In genomic region chr9:135359764-135360163, GRCh38 we compare ENCODE assay signal across 20 cellular contexts.
"Had no signal": no experiment of that assay in that cellular context is flagged by ENCODE, and none has a peak within 500 bp of the region (broad histone marks: within the 10 kb centered on the region; RNA-seq: fewer than 3 reads in every experiment).

No MANE protein-coding gene starts in this region.

- H3K36me3 Mint-ChIP-seq: activated naive CD4-positive, alpha-beta T cell treated with anti-CD3 and anti-CD28 coated beads, Interleukin-2, amount 50 U/mL, for 24 hours; brain; WTC11 had no signal

- H3K36me3 ChIP-seq: Peyer's patch had no signal

- ATAC-seq: WTC11 had no signal

- DNase-seq: activated gamma-delta T cell treated with Interleukin-2 at 50 U/mL for 16 hours; activated T-cell treated with anti-CD3 and anti-CD28 coated beads, Interleukin-2, amount 50 U/mL, for 24 hours; amygdala; cortex of kidney; KG1; MV-4-11; NCI-H1105; NCI-H1436; NCI-H1694 treated with DMSO at 0.1 percent for 48 hours; NCI-H2029 treated with DMSO at 0.1 percent for 48 hours; NCI-H345; NCI-H510A; NCI-H69; Peyer's patch; SHP77 treated with DMSO at 0.1 percent for 48 hours had no signal

- H3K4me3 ChIP-seq: Peyer's patch had no signal

- H3K9me3 ChIP-seq: Peyer's patch had no signal

- H3K27ac ChIP-seq: Peyer's patch had no signal

- H3K27me3 ChIP-seq: Peyer's patch had no signal

- H3K4me1 ChIP-seq: Peyer's patch had no signal

- H3K27me3 Mint-ChIP-seq: activated naive CD4-positive, alpha-beta T cell treated with anti-CD3 and anti-CD28 coated beads, Interleukin-2, amount 50 U/mL, for 24 hours; activated T-cell treated with anti-CD3 and anti-CD28 coated beads, Interleukin-2, amount 50 U/mL, for 24 hours; central memory CD8-positive, alpha-beta T cell had no signal

- H3K4me1 Mint-ChIP-seq: activated naive CD4-positive, alpha-beta T cell treated with anti-CD3 and anti-CD28 coated beads, Interleukin-2, amount 50 U/mL, for 24 hours; central memory CD8-positive, alpha-beta T cell; WTC11 had no signal

- H3K4me3 Mint-ChIP-seq: activated naive CD4-positive, alpha-beta T cell treated with anti-CD3 and anti-CD28 coated beads, Interleukin-2, amount 50 U/mL, for 24 hours; activated T-cell treated with anti-CD3 and anti-CD28 coated beads, Interleukin-2, amount 50 U/mL, for 24 hours; brain; central memory CD8-positive, alpha-beta T cell; IgD-negative memory B cell; WTC11 had no signal

- H3K27ac Mint-ChIP-seq: activated naive CD4-positive, alpha-beta T cell treated with anti-CD3 and anti-CD28 coated beads, Interleukin-2, amount 50 U/mL, for 24 hours; activated T-cell treated with anti-CD3 and anti-CD28 coated beads, Interleukin-2, amount 50 U/mL, for 24 hours; WTC11 had no signal

- H3K9me3 Mint-ChIP-seq: activated naive CD4-positive, alpha-beta T cell treated with anti-CD3 and anti-CD28 coated beads, Interleukin-2, amount 50 U/mL, for 24 hours; activated T-cell treated with anti-CD3 and anti-CD28 coated beads, Interleukin-2, amount 50 U/mL, for 24 hours; central memory CD8-positive, alpha-beta T cell; WTC11 had no signal
